ENCODE assay signal across 8 cellular contexts in genomic region chr16:17529982-17530760, GRCh38. TPM values are rescaled to one million over a fixed set of nuclear protein-coding genes. Genes with fewer than 3 reads are reported as not detected.
DNase-seq lines count a peak whose midpoint lies in the region; ATAC-seq and TF ChIP-seq lines count a peak whose summit lies in the region.

No MANE protein-coding gene starts in this region.

- H3K36me3 Mint-ChIP-seq in activated naive CD8-positive, alpha-beta T cell treated with anti-CD3 and anti-CD28 coated beads, Interleukin-2, amount 50 U/mL, for 24 hours (ENCODE audit: low read depth) = no peaks in the 10 kb centered on the region

- H3K9me3 Mint-ChIP-seq in activated naive CD8-positive, alpha-beta T cell treated with anti-CD3 and anti-CD28 coated beads, Interleukin-2, amount 50 U/mL, for 24 hours = no peaks in the 10 kb centered on the region

- no peak overlapping the region for H3K27ac ChIP-seq in left lung

- H3K27me3 ChIP-seq in GM06990 (replicated peaks; ENCODE audit: control insufficient read depth, insufficient read depth, low read length) (no peaks in the 10 kb centered on the region), left lung (no peaks in the 10 kb centered on the region)

- intact Hi-C loops in left lung (cut with DNase I) = no loop called here

- ATAC-seq in GM21447 (IDR thresholded peaks at IDR 0.05; ENCODE audit: unreplicated experiment) (peak; percentile 89), HG03575 (IDR thresholded peaks at IDR 0.05; ENCODE audit: extremely low read depth, insufficient number of reproducible peaks, low FRiP score, unreplicated experiment) (peak; percentile 80), HG03469 (IDR thresholded peaks at IDR 0.05; ENCODE audit: unreplicated experiment) (no peak), left lung (no peak)
- ATAC-seq in activated naive CD8-positive, alpha-beta T cell treated with anti-CD3 and anti-CD28 coated beads, Interleukin-2, amount 50 U/mL, for 24 hours = peak; percentile 46

- H3K4me1 Mint-ChIP-seq in activated naive CD8-positive, alpha-beta T cell treated with anti-CD3 and anti-CD28 coated beads, Interleukin-2, amount 50 U/mL, for 24 hours = peaks cover 16% of the 10 kb centered on the region

- H3K4me1 ChIP-seq in left lung = no peaks in the 10 kb centered on the region

- H3K27ac Mint-ChIP-seq in activated naive CD8-positive, alpha-beta T cell treated with anti-CD3 and anti-CD28 coated beads, Interleukin-2, amount 50 U/mL, for 24 hours = peak overlapping the region; percentile 65

- H3K27me3 Mint-ChIP-seq in activated naive CD8-positive, alpha-beta T cell treated with anti-CD3 and anti-CD28 coated beads, Interleukin-2, amount 50 U/mL, for 24 hours = no peaks in the 10 kb centered on the region

- DNase-seq in GM06990 (ENCODE audit: extremely low read depth, insufficient read length) = peak; percentile 22
- peak; percentile 5 for DNase-seq in activated naive CD8-positive, alpha-beta T cell treated with anti-CD3 and anti-CD28 coated beads, Interleukin-2, amount 50 U/mL, for 24 hours
- no peak for DNase-seq in COLO668 (lab: John Stamatoyannopoulos, UW; ENCODE audit: unreplicated experiment)
- DNase-seq in NCI-H1930 (lab: John Stamatoyannopoulos, UW) = no peak
- DNase-seq in left lung = no peak

- no peaks in the 10 kb centered on the region for H3K36me3 ChIP-seq in GM06990 (ENCODE audit: control insufficient read depth, insufficient read depth, low read length)
- no peaks in the 10 kb centered on the region for H3K36me3 ChIP-seq in left lung

- no peaks in the 10 kb centered on the region for H3K9me3 ChIP-seq in left lung

- no peak for TF ChIP-seq CTCF in GM06990 (IDR thresholded peaks at IDR 0.05; ENCODE audit: insufficient read depth, low read length, poor library complexity, severe bottlenecking)
- TF ChIP-seq CTCF in left lung (IDR thresholded peaks at IDR 0.05) = no peak

- peak overlapping the region; percentile 22; the same call in 1 of the 2 replicates for H3K4me3 ChIP-seq in GM06990 (replicated peaks; ENCODE audit: low read depth, low read length)
- no peak overlapping the region for H3K4me3 ChIP-seq in left lung

- peak overlapping the region; percentile 72 for H3K4me3 Mint-ChIP-seq in activated naive CD8-positive, alpha-beta T cell treated with anti-CD3 and anti-CD28 coated beads, Interleukin-2, amount 50 U/mL, for 24 hours

RNA-seq across cellular contexts. Expression of gene XYLT1, which starts 59.4 kb away (rescaled TPM):
- total RNA-seq in left lung = 1 to 10 TPM; 7.3 to 7.5 TPM

Comparison
In these comparisons a context has a peak if more than half of its experiments do, and no peak if none do; other contexts are left out.
1. DNase-seq: peak in GM06990 (single experiment) and activated naive CD8-positive, alpha-beta T cell treated with anti-CD3 and anti-CD28 coated beads, Interleukin-2, amount 50 U/mL, for 24 hours (single experiment); none in COLO668 (single experiment), NCI-H1930 (0 of 2) and left lung (0 of 2).
2. ATAC-seq: peak in GM21447 (single experiment), HG03575 (single experiment) and activated naive CD8-positive, alpha-beta T cell treated with anti-CD3 and anti-CD28 coated beads, Interleukin-2, amount 50 U/mL, for 24 hours (single experiment); none in HG03469 (single experiment) and left lung (single experiment).